ENCODE assay signal across 2 cellular contexts in the genomic region with DNA sequence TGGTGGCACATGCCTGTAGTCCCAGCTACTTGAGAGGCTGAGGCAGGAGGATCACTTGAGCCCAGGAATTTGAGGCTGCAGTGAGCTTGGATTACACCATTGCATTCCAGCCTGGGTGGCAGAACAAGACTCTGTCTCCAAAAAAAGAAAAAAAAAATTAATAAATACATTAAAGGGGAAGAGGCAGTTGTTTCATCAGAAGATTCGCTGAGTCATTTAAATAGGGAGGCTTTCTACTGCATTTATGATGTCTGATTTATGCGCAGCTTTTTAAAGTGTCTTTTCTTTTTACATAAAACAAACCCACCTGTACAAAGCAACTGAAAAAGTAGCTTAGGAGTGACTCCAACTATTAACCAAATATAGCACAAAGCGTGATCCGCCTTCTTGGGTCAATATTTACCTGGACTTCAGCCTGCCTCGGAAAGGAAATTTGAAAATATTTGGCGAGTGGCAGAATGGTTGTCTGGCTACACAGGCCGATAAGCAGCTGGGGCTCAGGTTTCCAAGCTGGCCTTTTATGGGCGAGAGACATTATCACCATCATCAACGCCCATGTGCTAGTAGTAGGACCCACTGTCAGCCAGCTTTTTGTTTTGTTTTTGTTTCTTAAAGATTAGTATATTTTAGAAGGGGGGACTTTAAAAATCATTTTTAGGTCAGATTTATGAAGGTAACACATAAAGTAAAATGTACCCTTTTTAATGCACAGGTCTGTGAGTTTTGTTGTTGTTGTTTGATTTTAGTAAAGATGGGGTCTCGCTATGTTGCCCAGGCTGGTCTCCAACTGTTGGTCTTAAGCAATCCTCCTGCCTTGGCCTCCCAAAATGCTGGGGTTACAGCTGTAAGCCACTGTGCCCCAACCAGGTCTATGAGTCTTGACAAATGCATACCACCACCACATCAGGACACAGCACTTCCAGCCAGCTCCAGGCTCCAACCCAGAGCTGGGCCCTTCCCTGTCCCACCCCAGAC.
TF ChIP-seq lines count a peak whose summit lies in the region.

No MANE protein-coding gene starts in this region.

TF ChIP-seq in HEK293, 187 proteins besides CTCF, POLR2A, EP300 and RAD21 (continued from another document and continues in another):
- TF ChIP-seq, protein P1, sequence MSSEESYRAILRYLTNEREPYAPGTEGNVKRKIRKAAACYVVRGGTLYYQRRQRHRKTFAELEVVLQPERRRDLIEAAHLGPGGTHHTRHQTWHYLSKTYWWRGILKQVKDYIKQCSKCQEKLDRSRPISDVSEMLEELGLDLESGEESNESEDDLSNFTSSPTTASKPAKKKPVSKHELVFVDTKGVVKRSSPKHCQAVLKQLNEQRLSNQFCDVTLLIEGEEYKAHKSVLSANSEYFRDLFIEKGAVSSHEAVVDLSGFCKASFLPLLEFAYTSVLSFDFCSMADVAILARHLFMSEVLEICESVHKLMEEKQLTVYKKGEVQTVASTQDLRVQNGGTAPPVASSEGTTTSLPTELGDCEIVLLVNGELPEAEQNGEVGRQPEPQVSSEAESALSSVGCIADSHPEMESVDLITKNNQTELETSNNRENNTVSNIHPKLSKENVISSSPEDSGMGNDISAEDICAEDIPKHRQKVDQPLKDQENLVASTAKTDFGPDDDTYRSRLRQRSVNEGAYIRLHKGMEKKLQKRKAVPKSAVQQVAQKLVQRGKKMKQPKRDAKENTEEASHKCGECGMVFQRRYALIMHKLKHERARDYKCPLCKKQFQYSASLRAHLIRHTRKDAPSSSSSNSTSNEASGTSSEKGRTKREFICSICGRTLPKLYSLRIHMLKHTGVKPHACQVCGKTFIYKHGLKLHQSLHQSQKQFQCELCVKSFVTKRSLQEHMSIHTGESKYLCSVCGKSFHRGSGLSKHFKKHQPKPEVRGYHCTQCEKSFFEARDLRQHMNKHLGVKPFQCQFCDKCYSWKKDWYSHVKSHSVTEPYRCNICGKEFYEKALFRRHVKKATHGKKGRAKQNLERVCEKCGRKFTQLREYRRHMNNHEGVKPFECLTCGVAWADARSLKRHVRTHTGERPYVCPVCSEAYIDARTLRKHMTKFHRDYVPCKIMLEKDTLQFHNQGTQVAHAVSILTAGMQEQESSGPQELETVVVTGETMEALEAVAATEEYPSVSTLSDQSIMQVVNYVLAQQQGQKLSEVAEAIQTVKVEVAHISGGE (tag by site-specific recombination; conservative IDR thresholded peaks at IDR 0.05; ENCODE audit: low read depth) = no peak
- TF ChIP-seq ZNF366 (tag by site-specific recombination; conservative IDR thresholded peaks at IDR 0.05) (no peak), ZNF350 (tag by site-specific recombination; IDR thresholded peaks at IDR 0.05) (no peak), ZNF121 (tag by site-specific recombination; IDR thresholded peaks at IDR 0.05) (peak; percentile 89), ZNF560 (tag by site-specific recombination; IDR thresholded peaks at IDR 0.05; ENCODE audit: borderline replicate concordance) (no peak), KLF1 (tag by site-specific recombination; IDR thresholded peaks at IDR 0.05) (peak; percentile 85), ZNF423 (tag by site-specific recombination; IDR thresholded peaks at IDR 0.05) (no peak), FEZF1 (tag by site-specific recombination; IDR thresholded peaks at IDR 0.05) (peak; percentile 77), ZNF544 (tag by site-specific recombination; IDR thresholded peaks at IDR 0.05) (no peak), ZNF398 (tag by site-specific recombination; IDR thresholded peaks at IDR 0.05) (no peak), ZNF140 (tag by site-specific recombination; IDR thresholded peaks at IDR 0.05) (no peak), YY2 (tag by site-specific recombination; IDR thresholded peaks at IDR 0.05) (no peak), ZBTB8A (tag by site-specific recombination; IDR thresholded peaks at IDR 0.05) (peak; percentile 64; the same call in 1 of the 2 replicates), YY1 (tag by site-specific recombination; IDR thresholded peaks at IDR 0.05) (no peak), ZNF701 (tag by site-specific recombination; IDR thresholded peaks at IDR 0.05) (no peak), ZFP41 (tag by site-specific recombination; IDR thresholded peaks at IDR 0.05; ENCODE audit: borderline replicate concordance) (no peak), ZNF19 (tag by site-specific recombination; IDR thresholded peaks at IDR 0.05; ENCODE audit: low read depth) (no peak), ZNF221 (tag by site-specific recombination; IDR thresholded peaks at IDR 0.05; ENCODE audit: borderline replicate concordance) (no peak)
- TF ChIP-seq, protein P2, sequence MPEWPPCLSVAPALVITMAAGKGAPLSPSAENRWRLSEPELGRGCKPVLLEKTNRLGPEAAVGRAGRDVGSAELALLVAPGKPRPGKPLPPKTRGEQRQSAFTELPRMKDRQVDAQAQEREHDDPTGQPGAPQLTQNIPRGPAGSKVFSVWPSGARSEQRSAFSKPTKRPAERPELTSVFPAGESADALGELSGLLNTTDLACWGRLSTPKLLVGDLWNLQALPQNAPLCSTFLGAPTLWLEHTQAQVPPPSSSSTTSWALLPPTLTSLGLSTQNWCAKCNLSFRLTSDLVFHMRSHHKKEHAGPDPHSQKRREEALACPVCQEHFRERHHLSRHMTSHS (tag by site-specific recombination; IDR thresholded peaks at IDR 0.05) = no peak
- TF ChIP-seq, protein P3, sequence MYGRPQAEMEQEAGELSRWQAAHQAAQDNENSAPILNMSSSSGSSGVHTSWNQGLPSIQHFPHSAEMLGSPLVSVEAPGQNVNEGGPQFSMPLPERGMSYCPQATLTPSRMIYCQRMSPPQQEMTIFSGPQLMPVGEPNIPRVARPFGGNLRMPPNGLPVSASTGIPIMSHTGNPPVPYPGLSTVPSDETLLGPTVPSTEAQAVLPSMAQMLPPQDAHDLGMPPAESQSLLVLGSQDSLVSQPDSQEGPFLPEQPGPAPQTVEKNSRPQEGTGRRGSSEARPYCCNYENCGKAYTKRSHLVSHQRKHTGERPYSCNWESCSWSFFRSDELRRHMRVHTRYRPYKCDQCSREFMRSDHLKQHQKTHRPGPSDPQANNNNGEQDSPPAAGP (tag by site-specific recombination; IDR thresholded peaks at IDR 0.05) = no peak

TF ChIP-seq in K562, 482 proteins besides CTCF, POLR2A, EP300 and RAD21 (continued from another document and continues in another):
- TF ChIP-seq ZBTB2 (IDR thresholded peaks at IDR 0.05) (no peak), KLF1 (tag; IDR thresholded peaks at IDR 0.05) (no peak), ZC3H11A (IDR thresholded peaks at IDR 0.05; ENCODE audit: low read depth, low read length) (no peak), ARHGAP35 (IDR thresholded peaks at IDR 0.05; ENCODE audit: partially characterized antibody) (no peak), KLF6 (CRISPR knock-in tag; IDR thresholded peaks at IDR 0.05; ENCODE audit: borderline replicate concordance) (no peak), HNRNPH1 (optimal IDR thresholded peaks at IDR 0.05; ENCODE audit: low read depth, low read length) (no peak), ETV6 (IDR thresholded peaks at IDR 0.05; ENCODE audit: borderline replicate concordance in 1 of 2, low read depth in 2 of 2, low read length in 1 of 2) (no peak), ETV6 (CRISPR knock-in tag; IDR thresholded peaks at IDR 0.05; ENCODE audit: borderline replicate concordance) (no peak), MLLT1 (IDR thresholded peaks at IDR 0.05) (no peak), ASH1L (IDR thresholded peaks at IDR 0.05; ENCODE audit: borderline replicate concordance, low read depth, partially characterized antibody) (no peak), GATAD2B (IDR thresholded peaks at IDR 0.05; ENCODE audit: borderline replicate concordance) (no peak), ARNT (IDR thresholded peaks at IDR 0.05) (no peak), CREB5 (CRISPR knock-in tag; IDR thresholded peaks at IDR 0.05) (no peak), SUPT5H (IDR thresholded peaks at IDR 0.05) (no peak), ZNF274 (IDR thresholded peaks at IDR 0.05; ENCODE audit: borderline replicate concordance, low read depth, low read length) (no peak), RAD51 (IDR thresholded peaks at IDR 0.05; ENCODE audit: borderline replicate concordance, low read depth) (no peak), MEF2D (tag; conservative IDR thresholded peaks at IDR 0.05; ENCODE audit: low read depth) (no peak), PTBP1 (IDR thresholded peaks at IDR 0.05; ENCODE audit: low read depth, low read length) (no peak), XRCC5 (IDR thresholded peaks at IDR 0.05; ENCODE audit: low read depth, low read length) (no peak), RFX1 (IDR thresholded peaks at IDR 0.05) (no peak), NFE2L1 (tag; IDR thresholded peaks at IDR 0.05; ENCODE audit: borderline replicate concordance, low read depth) (peak; percentile 60; the same call in 1 of the 2 replicates), BRCA1 (IDR thresholded peaks at IDR 0.05) (no peak), BRCA1 (CRISPR knock-in tag; IDR thresholded peaks at IDR 0.05) (no peak), ZNF133 (CRISPR knock-in tag; IDR thresholded peaks at IDR 0.05) (no peak)
- TF ChIP-seq, protein P4, sequence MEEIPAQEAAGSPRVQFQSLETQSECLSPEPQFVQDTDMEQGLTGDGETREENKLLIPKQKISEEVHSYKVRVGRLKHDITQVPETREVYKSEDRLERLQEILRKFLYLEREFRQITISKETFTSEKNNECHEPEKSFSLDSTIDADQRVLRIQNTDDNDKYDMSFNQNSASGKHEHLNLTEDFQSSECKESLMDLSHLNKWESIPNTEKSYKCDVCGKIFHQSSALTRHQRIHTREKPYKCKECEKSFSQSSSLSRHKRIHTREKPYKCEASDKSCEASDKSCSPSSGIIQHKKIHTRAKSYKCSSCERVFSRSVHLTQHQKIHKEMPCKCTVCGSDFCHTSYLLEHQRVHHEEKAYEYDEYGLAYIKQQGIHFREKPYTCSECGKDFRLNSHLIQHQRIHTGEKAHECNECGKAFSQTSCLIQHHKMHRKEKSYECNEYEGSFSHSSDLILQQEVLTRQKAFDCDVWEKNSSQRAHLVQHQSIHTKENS (CRISPR knock-in tag; IDR thresholded peaks at IDR 0.05) = no peak
- TF ChIP-seq, protein P5, sequence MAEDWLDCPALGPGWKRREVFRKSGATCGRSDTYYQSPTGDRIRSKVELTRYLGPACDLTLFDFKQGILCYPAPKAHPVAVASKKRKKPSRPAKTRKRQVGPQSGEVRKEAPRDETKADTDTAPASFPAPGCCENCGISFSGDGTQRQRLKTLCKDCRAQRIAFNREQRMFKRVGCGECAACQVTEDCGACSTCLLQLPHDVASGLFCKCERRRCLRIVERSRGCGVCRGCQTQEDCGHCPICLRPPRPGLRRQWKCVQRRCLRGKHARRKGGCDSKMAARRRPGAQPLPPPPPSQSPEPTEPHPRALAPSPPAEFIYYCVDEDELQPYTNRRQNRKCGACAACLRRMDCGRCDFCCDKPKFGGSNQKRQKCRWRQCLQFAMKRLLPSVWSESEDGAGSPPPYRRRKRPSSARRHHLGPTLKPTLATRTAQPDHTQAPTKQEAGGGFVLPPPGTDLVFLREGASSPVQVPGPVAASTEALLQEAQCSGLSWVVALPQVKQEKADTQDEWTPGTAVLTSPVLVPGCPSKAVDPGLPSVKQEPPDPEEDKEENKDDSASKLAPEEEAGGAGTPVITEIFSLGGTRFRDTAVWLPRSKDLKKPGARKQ (CRISPR knock-in tag; IDR thresholded peaks at IDR 0.05) = no peak
- TF ChIP-seq, protein P6, sequence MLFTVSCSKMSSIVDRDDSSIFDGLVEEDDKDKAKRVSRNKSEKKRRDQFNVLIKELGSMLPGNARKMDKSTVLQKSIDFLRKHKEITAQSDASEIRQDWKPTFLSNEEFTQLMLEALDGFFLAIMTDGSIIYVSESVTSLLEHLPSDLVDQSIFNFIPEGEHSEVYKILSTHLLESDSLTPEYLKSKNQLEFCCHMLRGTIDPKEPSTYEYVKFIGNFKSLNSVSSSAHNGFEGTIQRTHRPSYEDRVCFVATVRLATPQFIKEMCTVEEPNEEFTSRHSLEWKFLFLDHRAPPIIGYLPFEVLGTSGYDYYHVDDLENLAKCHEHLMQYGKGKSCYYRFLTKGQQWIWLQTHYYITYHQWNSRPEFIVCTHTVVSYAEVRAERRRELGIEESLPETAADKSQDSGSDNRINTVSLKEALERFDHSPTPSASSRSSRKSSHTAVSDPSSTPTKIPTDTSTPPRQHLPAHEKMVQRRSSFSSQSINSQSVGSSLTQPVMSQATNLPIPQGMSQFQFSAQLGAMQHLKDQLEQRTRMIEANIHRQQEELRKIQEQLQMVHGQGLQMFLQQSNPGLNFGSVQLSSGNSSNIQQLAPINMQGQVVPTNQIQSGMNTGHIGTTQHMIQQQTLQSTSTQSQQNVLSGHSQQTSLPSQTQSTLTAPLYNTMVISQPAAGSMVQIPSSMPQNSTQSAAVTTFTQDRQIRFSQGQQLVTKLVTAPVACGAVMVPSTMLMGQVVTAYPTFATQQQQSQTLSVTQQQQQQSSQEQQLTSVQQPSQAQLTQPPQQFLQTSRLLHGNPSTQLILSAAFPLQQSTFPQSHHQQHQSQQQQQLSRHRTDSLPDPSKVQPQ (CRISPR knock-in tag; IDR thresholded peaks at IDR 0.05; ENCODE audit: borderline replicate concordance) = no peak
